Comparison of ENCODE assay signal across 10 cellular contexts in the genomic region with DNA sequence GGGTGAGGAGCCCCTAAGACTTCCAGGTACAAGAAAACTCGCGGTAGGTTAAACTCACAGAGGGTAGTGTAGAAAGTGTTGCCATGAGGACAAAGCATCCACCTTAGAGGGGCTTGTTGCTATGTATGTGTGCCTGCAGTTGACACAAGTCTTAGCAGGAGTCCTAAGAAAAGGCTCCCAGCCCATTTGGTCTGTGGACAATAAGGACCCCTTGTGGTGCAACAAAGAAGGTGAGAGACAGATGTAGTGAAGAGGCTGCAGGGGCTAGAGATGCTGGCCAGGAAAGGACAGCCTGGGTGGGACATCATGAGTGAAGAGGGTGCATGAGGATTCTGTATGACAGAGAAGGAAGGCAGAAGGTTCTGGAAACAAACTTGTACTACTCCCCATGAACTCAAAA. TPM values are rescaled to one million over a fixed set of nuclear protein-coding genes. Genes with fewer than 3 reads are reported as not detected.
DNase-seq lines count a peak whose midpoint lies in the region; ATAC-seq and TF ChIP-seq lines count a peak whose summit lies in the region.
"Had no signal": no experiment of that assay in that cellular context is flagged by ENCODE, and none has a peak within 500 bp of the region (broad histone marks: within the 10 kb centered on the region; RNA-seq: fewer than 3 reads in every experiment).

No MANE protein-coding gene starts in this region.

- no peaks in the 10 kb centered on the region for H3K4me1 Mint-ChIP-seq in CD14-positive monocyte

- no peak overlapping the region for H3K4me3 Mint-ChIP-seq in CD14-positive monocyte
- H3K4me3 Mint-ChIP-seq: IgD-negative memory B cell had no signal

- no peaks in the 10 kb centered on the region for H3K4me1 ChIP-seq in gastroesophageal sphincter

- TF ChIP-seq POLR2A in gastroesophageal sphincter (IDR thresholded peaks at IDR 0.05), result no peak

- no peaks in the 10 kb centered on the region for H3K27me3 ChIP-seq in gastroesophageal sphincter

- WGBS in gastroesophageal sphincter (ENCODE audit: low coverage in 1 of 2), 2 donors, result 52 to 71% methylated on average over 2 of the region's 2 CpGs

- peaks cover 8 to 19% (median 14%) of the 10 kb centered on the region in 7 donors for H3K9me3 Mint-ChIP-seq in CD14-positive monocyte
- peaks cover 7 to 10% of the 10 kb centered on the region in 2 donors for H3K9me3 Mint-ChIP-seq in activated naive CD4-positive, alpha-beta T cell treated with anti-CD3 and anti-CD28 coated beads, Interleukin-2, amount 50 U/mL, for 72 hours

- H3K36me3 Mint-ChIP-seq in CD14-positive monocyte, result peaks cover 0 to 2% of the 10 kb centered on the region in 2 donors
- H3K36me3 Mint-ChIP-seq in activated naive CD4-positive, alpha-beta T cell treated with anti-CD3 and anti-CD28 coated beads, Interleukin-2, amount 50 U/mL, for 72 hours, result peaks cover 12 to 17% of the 10 kb centered on the region in 2 donors
- H3K36me3 Mint-ChIP-seq: IgD-negative memory B cell had no signal

- TF ChIP-seq CTCF in CD14-positive monocyte (IDR thresholded peaks at IDR 0.05) (peak; percentile 64), gastroesophageal sphincter (IDR thresholded peaks at IDR 0.05) (peak in 2 of 4 experiments; percentile 9 to 38)

- DNase-seq in CD14-positive monocyte (ENCODE audit: low spot score), result no peak
- DNase-seq in MV-4-11 (lab: John Stamatoyannopoulos, UW), result peak; percentile 42
- DNase-seq in activated naive CD4-positive, alpha-beta T cell treated with anti-CD3 and anti-CD28 coated beads, Interleukin-2, amount 50 U/mL, for 72 hours (ENCODE audit: low spot score in 2 of 2), result peak in 1 of 2 donors; percentile 46
- DNase-seq in islet precursor cell, result peak; percentile 80
- no peak for DNase-seq in sciatic nerve (ENCODE audit: low spot score)
- DNase-seq in stimulated activated CD4-positive, alpha-beta T cell treated with anti-CD3 and anti-CD28 coated beads, Interleukin-2, amount 100 ng/mL, for 48 hours, result no peak

- peaks cover 0 to 10% (median 0%) of the 10 kb centered on the region in 3 donors for H3K9me3 ChIP-seq in gastroesophageal sphincter

- no peak overlapping the region for H3K4me3 ChIP-seq in gastroesophageal sphincter

- peaks cover 3 to 7% (median 4%) of the 10 kb centered on the region in 3 donors for H3K27me3 Mint-ChIP-seq in CD14-positive monocyte (ENCODE audit: low read depth in 3 of 3)
- H3K27me3 Mint-ChIP-seq: IgD-negative memory B cell had no signal

- H3K27ac Mint-ChIP-seq in CD14-positive monocyte, result peak overlapping the region in 1 of 7 donors; percentile 60
- H3K27ac Mint-ChIP-seq in activated naive CD4-positive, alpha-beta T cell treated with anti-CD3 and anti-CD28 coated beads, Interleukin-2, amount 50 U/mL, for 72 hours, result no peak overlapping the region

- no peak overlapping the region for H3K27ac ChIP-seq in gastroesophageal sphincter

- ATAC-seq in GM18909 (IDR thresholded peaks at IDR 0.05; ENCODE audit: poor library complexity, unreplicated experiment) (peak; percentile 51), sciatic nerve (no peak), gastroesophageal sphincter (no peak)
- ATAC-seq in activated naive CD4-positive, alpha-beta T cell treated with anti-CD3 and anti-CD28 coated beads, Interleukin-2, amount 50 U/mL, for 72 hours, result peak; percentile 72 to 75

- intact Hi-C loops in CD14-positive monocyte (cut with micrococcal nuclease), result loop anchor here (2.0 to 10.0 kb wide), 3 partner anchors 71 to 154 kb away; no protein-coding TSS in a partner anchor
- intact Hi-C loops in sciatic nerve (cut with DNase I), result no loop called here

- no peaks in the 10 kb centered on the region for H3K36me3 ChIP-seq in gastroesophageal sphincter

- TF ChIP-seq EP300 in gastroesophageal sphincter (IDR thresholded peaks at IDR 0.05), result no peak

RNA-seq across cellular contexts. Expression of gene IL10, which starts 36.3 kb away (rescaled TPM):
- polyA plus RNA-seq in CD14-positive monocyte, result 1 to 10 TPM; 4.1 to 7.8 TPM
- total RNA-seq in activated naive CD4-positive, alpha-beta T cell treated with anti-CD3 and anti-CD28 coated beads, Interleukin-2, amount 50 U/mL, for 72 hours, result under 1 TPM in 1 of 2 donors, not detected in 1; 0.29 TPM
- total RNA-seq in sciatic nerve (1.1 TPM), gastroesophageal sphincter (1 to 10 TPM in 3 of 4 donors, under 1 TPM in 1; 0.45 to 9.3 (median 2.3) TPM)
- total RNA-seq: lung microvascular endothelial cell had no signal

RNA-seq across cellular contexts. Expression of gene IL19, which starts 38.0 kb away (rescaled TPM):
- polyA plus RNA-seq in CD14-positive monocyte, result not detected
- total RNA-seq in activated naive CD4-positive, alpha-beta T cell treated with anti-CD3 and anti-CD28 coated beads, Interleukin-2, amount 50 U/mL, for 72 hours, result not detected
- not detected for total RNA-seq in sciatic nerve
- under 1 TPM in 1 of 4 donors, not detected in 3; 0.27 TPM for total RNA-seq in gastroesophageal sphincter
- total RNA-seq: lung microvascular endothelial cell had no signal
- polyA plus RNA-seq: IgD-negative memory B cell had no signal

RNA-seq across cellular contexts. Expression of gene IL20, which starts 56.8 kb away (rescaled TPM):
- not detected for polyA plus RNA-seq in CD14-positive monocyte
- total RNA-seq in activated naive CD4-positive, alpha-beta T cell treated with anti-CD3 and anti-CD28 coated beads, Interleukin-2, amount 50 U/mL, for 72 hours, result not detected
- total RNA-seq in sciatic nerve, result not detected
- not detected for total RNA-seq in gastroesophageal sphincter
- total RNA-seq: lung microvascular endothelial cell had no signal
- polyA plus RNA-seq: IgD-negative memory B cell had no signal

Comparison
In these comparisons a context has a peak if more than half of its experiments do, and no peak if none do; other contexts are left out.
1. DNase-seq: peak in MV-4-11 (single experiment) and islet precursor cell (single experiment); none in CD14-positive monocyte (single experiment), sciatic nerve (single experiment) and stimulated activated CD4-positive, alpha-beta T cell treated with anti-CD3 and anti-CD28 coated beads, Interleukin-2, amount 100 ng/mL, for 48 hours (0 of 2).
2. ATAC-seq: peak in GM18909 (single experiment) and activated naive CD4-positive, alpha-beta T cell treated with anti-CD3 and anti-CD28 coated beads, Interleukin-2, amount 50 U/mL, for 72 hours (2 of 2); none in sciatic nerve (single experiment) and gastroesophageal sphincter (single experiment).